ENCODE assay signal across 12 cellular contexts in genomic region chr10:62133618-62134017, GRCh38.
DNase-seq lines count a peak whose midpoint lies in the region; ATAC-seq, FAIRE-seq and TF ChIP-seq lines count a peak whose summit lies in the region.
"Had no signal": no experiment of that assay in that cellular context is flagged by ENCODE, and none has a peak within 500 bp of the region (broad histone marks: within the 10 kb centered on the region; RNA-seq: fewer than 3 reads in every experiment).

No MANE protein-coding gene starts in this region.

- H3K36me3 ChIP-seq in bronchial epithelial cell (ENCODE audit: control insufficient read depth, insufficient read depth, low read length) (no peaks in the 10 kb centered on the region), esophagus squamous epithelium (no peaks in the 10 kb centered on the region)
- H3K36me3 ChIP-seq: upper lobe of left lung had no signal

- no peak for TF ChIP-seq CTCF in bronchial epithelial cell (IDR thresholded peaks at IDR 0.05; ENCODE audit: insufficient read depth, low read length, severe bottlenecking)
- TF ChIP-seq CTCF in esophagus squamous epithelium (IDR thresholded peaks at IDR 0.05): no peak

- H3K27ac ChIP-seq in esophagus squamous epithelium: no peak overlapping the region
- H3K27ac ChIP-seq: body of pancreas, upper lobe of left lung had no signal

- intact Hi-C loops in esophagus squamous epithelium (cut with DNase I): no loop called here

- H3K27me3 ChIP-seq in bronchial epithelial cell (ENCODE audit: control insufficient read depth, insufficient read depth, low read length) (no peaks in the 10 kb centered on the region), esophagus squamous epithelium (no peaks in the 10 kb centered on the region)
- H3K27me3 ChIP-seq: body of pancreas, upper lobe of left lung had no signal

- H3K9me3 ChIP-seq in esophagus squamous epithelium: no peaks in the 10 kb centered on the region
- H3K9me3 ChIP-seq: body of pancreas had no signal

- peak; percentile 23 for FAIRE-seq in bronchial epithelial cell (lab: Jason Lieb, UNC)
- FAIRE-seq: TTC549 had no signal

- DNase-seq in bronchial epithelial cell (ENCODE audit: low read depth) (no peak), esophagus squamous epithelium (lab: John Stamatoyannopoulos, UW) (no peak)
- no peak for DNase-seq in activated CD8-positive, alpha-beta memory T cell treated with anti-CD3 and anti-CD28 coated beads, Interleukin-2, amount 50 U/mL, for 48 hours
- DNase-seq: activated T-cell treated with anti-CD3 and anti-CD28 coated beads, Interleukin-2, amount 50 U/mL, for 1 hour; body of pancreas; NCI-H2171; upper lobe of left lung had no signal

- H3K4me3 ChIP-seq in bronchial epithelial cell (ENCODE audit: low read depth, low read length) (no peak overlapping the region), esophagus squamous epithelium (no peak overlapping the region)
- H3K4me3 ChIP-seq: body of pancreas, upper lobe of left lung had no signal

- H3K4me1 ChIP-seq in esophagus squamous epithelium: peaks cover 0 to 4% (median 0%) of the 10 kb centered on the region in 3 donors
- H3K4me1 ChIP-seq: body of pancreas, upper lobe of left lung had no signal

- TF ChIP-seq POLR2A in esophagus squamous epithelium (IDR thresholded peaks at IDR 0.05): no peak

- ATAC-seq in GM18907 (IDR thresholded peaks at IDR 0.05; ENCODE audit: unreplicated experiment): peak; percentile 99
- ATAC-seq in GM21515 (IDR thresholded peaks at IDR 0.05; ENCODE audit: unreplicated experiment): peak; percentile 87
- peak; percentile 87 for ATAC-seq in HG03095 (IDR thresholded peaks at IDR 0.05; ENCODE audit: unreplicated experiment)
- ATAC-seq in GM19328 (IDR thresholded peaks at IDR 0.05; ENCODE audit: unreplicated experiment): no peak
- ATAC-seq: body of pancreas had no signal
